In the genomic region with DNA sequence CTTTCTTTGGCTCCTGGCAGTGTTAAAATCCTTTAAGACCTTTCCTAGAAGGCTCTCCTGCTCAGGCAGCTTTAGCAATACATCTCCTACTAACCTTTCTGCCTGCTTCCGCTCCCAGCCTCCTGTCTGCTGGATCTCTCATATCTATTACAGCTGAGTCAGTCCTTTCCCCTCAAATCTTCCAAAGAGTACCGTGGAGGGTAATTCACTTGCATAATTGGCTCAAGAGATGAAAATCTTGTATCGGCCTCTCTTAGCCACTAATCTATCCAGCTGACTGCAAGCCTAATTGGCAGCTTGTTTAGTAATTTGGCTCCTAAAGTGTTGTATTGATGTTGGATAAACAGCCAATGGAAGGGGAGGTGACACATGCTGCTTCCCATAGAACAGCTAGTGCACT, we compare ENCODE assay signal across 18 cellular contexts.
DNase-seq lines count a peak whose midpoint lies in the region; TF ChIP-seq lines count a peak whose summit lies in the region.
"Had no signal": no experiment of that assay in that cellular context is flagged by ENCODE, and none has a peak within 500 bp of the region (broad histone marks: within the 10 kb centered on the region; RNA-seq: fewer than 3 reads in every experiment).

No MANE protein-coding gene starts in this region.

- no peak overlapping the region for H2BK5ac ChIP-seq in mesendoderm (ENCODE audit: low read length)

- H3K4me1 ChIP-seq in mesendoderm (ENCODE audit: control insufficient read depth, low read depth, low read length) (no peaks in the 10 kb centered on the region), Peyer's patch (no peaks in the 10 kb centered on the region)

- TF ChIP-seq CTCF in Peyer's patch (IDR thresholded peaks at IDR 0.05), result no peak

- no peak overlapping the region for H3K4ac ChIP-seq in mesendoderm (ENCODE audit: low read depth, low read length)

- H4K8ac ChIP-seq in mesendoderm (ENCODE audit: low read depth, low read length), result no peak overlapping the region

- H3K79me1 ChIP-seq in mesendoderm (ENCODE audit: low read length), result no peaks in the 10 kb centered on the region

- no peak for TF ChIP-seq POLR2A in Peyer's patch (IDR thresholded peaks at IDR 0.05)

- H2BK15ac ChIP-seq in mesendoderm (replicated peaks; ENCODE audit: low read depth), result no peak overlapping the region

- no peak overlapping the region for H3K18ac ChIP-seq in mesendoderm (ENCODE audit: low read length)

- H2AK5ac ChIP-seq in mesendoderm (ENCODE audit: low read length), result no peak overlapping the region

- WGBS in mesendoderm (ENCODE audit: extremely low coverage, insufficient coverage, low lambda C conversion rate), result no CpG with 5 or more reads among the region's 3 CpGs

- no peak overlapping the region for H2BK120ac ChIP-seq in mesendoderm (ENCODE audit: low read depth, low read length)

- H3K23ac ChIP-seq in mesendoderm (ENCODE audit: low read length), result no peak overlapping the region

- H3K4me2 ChIP-seq in mesendoderm (ENCODE audit: low read length), result no peak overlapping the region

- H3K27ac ChIP-seq in mesendoderm (ENCODE audit: low read depth, low read length) (no peak overlapping the region), Peyer's patch (no peak overlapping the region)

- DNase-seq in D341Med (ENCODE audit: low spot score) (peak; percentile 33), NCI-H1105 (lab: John Stamatoyannopoulos, UW) (peak; percentile 25), NCI-H82 treated with DMSO at 0.1 percent for 48 hours (lab: John Stamatoyannopoulos, UW; ENCODE audit: unreplicated experiment) (peak; percentile 98), mesendoderm (peak; percentile 77), AML-193 (lab: John Stamatoyannopoulos, UW) (no peak), iPS-NIHi11 (ENCODE audit: low spot score) (no peak), Peyer's patch (no peak)
- DNase-seq in activated CD8-positive, alpha-beta memory T cell treated with anti-CD3 and anti-CD28 coated beads, Interleukin-2, amount 50 U/mL, for 48 hours, result no peak
- DNase-seq: BE2C; Calu3; CD4-positive, alpha-beta T cell; DMS79; MG63; NCI-H1092; NCI-H1930; NCI-H2171 treated with DMSO at 0.1 percent for 48 hours; NCI-H510A treated with DMSO at 0.1 percent for 48 hours had no signal

- no peaks in the 10 kb centered on the region for H3K79me2 ChIP-seq in mesendoderm (ENCODE audit: control insufficient read depth, insufficient read depth, low read length)

- H3K9ac ChIP-seq in mesendoderm (ENCODE audit: low read length), result no peak overlapping the region

- H3K4me3 ChIP-seq in mesendoderm (ENCODE audit: low read length), result no peak overlapping the region
- no peak overlapping the region for H3K4me3 ChIP-seq in Peyer's patch
- H3K4me3 ChIP-seq: HAP-1, MG63 had no signal

- H3K36me3 ChIP-seq in mesendoderm (ENCODE audit: control insufficient read depth, insufficient read depth, low read length) (no peaks in the 10 kb centered on the region), Peyer's patch (peaks cover 0 to 18% (median 0%) of the 10 kb centered on the region in 3 donors)
- H3K36me3 ChIP-seq: BE2C, HAP-1 had no signal

- no peak overlapping the region for H4K5ac ChIP-seq in mesendoderm (ENCODE audit: low read length)

- no peak overlapping the region for H3K56ac ChIP-seq in mesendoderm (ENCODE audit: low read length)

- H3K9me3 ChIP-seq in Peyer's patch, result no peaks in the 10 kb centered on the region
- H3K9me3 ChIP-seq: BE2C, HAP-1, MG63 had no signal

- H3K27me3 ChIP-seq in mesendoderm (ENCODE audit: insufficient read depth, low read length, poor library complexity), result no peaks in the 10 kb centered on the region
- no peaks in the 10 kb centered on the region for H3K27me3 ChIP-seq in Peyer's patch
- H3K27me3 ChIP-seq: BE2C, MG63 had no signal

Comparison
In these comparisons a context has a peak if more than half of its experiments do, and no peak if none do; other contexts are left out.
1. DNase-seq: peak in D341Med (single experiment), NCI-H1105 (single experiment), NCI-H82 treated with DMSO at 0.1 percent for 48 hours (single experiment) and mesendoderm (single experiment); none in AML-193 (0 of 2), activated CD8-positive, alpha-beta memory T cell treated with anti-CD3 and anti-CD28 coated beads, Interleukin-2, amount 50 U/mL, for 48 hours (single experiment), iPS-NIHi11 (single experiment) and Peyer's patch (0 of 3).